Comparison of ENCODE assay signal across 15 cellular contexts in the genomic region with DNA sequence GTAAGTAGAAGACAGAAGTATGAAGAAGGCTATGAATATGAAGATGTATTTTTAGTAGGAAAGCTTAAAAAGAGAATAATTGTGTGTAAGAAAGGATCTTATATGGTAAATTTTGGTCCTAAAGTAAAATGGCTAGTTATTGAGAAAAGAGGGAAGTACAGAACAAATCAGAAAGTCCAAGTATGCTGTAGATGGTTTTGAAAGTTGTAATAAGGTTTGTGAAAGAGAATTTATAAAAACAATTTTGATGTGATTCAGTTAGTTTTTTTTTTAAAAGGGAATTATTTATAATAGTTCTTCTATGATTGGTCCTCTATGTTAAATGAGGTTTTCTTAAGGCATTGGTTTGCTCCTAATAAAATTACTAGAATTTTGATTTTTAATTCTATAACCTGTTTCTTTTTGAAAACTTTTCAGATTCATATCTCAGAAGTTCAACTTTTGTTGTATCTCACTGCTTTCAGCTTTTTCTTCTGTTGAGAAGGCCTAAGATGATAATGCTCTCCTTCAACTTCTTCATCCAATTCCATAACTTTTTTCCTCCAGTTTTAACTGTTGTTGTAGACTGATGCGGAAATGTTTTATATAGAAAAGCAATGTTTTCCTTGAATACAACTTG.
"Had no signal": no experiment of that assay in that cellular context is flagged by ENCODE, and none has a peak within 500 bp of the region (broad histone marks: within the 10 kb centered on the region; RNA-seq: fewer than 3 reads in every experiment).

No MANE protein-coding gene starts in this region.

- H3K4me3 ChIP-seq: adrenal gland, cardiac muscle cell, hepatocyte, left lung, mucosa of descending colon, right atrium auricular region, tibial artery had no signal

- DNase-seq: activated CD4-positive, alpha-beta memory T cell treated with anti-CD3 and anti-CD28 coated beads for 36 hours; activated effector memory CD4-positive, alpha-beta T cell treated with Interleukin-2 at 50 U/mL for 16 hours; activated T-cell treated with anti-CD3 and anti-CD28 coated beads, Interleukin-2, amount 50 U/mL, for 24 hours; adrenal gland; kidney; left lung; mammary epithelial cell; mucosa of descending colon; natural killer cell; stimulated activated CD4-positive, alpha-beta T cell treated with anti-CD3 and anti-CD28 coated beads, Interleukin-2, amount 100 ng/mL, for 48 hours; tibial artery; WERI-Rb-1 had no signal
